In the genomic region with DNA sequence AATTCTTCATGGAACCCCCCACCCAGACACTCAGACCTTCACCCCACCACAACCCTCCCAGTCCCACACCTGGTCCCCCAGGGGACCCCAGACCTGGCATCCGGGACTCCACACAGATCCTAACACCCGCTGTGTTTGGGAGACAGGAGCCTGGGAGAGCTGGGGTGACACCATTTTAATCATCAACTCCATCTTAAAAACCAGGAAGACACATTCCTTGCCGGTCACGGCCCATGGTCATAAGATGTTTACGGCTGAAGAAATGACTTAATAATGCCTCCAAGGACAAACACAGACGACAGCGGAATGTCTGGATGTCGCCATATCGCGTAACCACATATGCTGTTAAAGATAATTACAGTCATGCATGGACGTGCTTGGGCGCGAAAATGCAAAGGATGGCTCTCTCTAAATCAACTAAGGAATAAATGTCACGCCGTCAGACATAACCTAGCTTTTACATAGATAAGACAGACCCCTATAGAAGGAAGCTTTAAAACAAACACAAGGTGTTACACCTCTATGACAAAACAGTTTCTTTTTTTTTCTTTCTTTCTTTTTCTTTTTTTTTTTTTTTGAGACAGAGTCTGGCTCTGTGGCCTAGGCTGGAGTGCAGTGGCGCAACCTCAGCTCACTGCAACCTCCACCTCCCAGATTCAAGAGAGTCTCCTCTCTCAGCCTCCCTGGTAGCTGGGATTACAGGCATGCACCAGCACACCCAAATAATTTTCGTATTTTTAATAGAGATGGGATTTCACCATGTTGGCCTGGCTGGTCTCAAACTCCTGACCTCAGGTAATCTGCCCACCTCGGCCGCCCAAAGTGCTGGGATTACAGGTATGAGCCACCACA, we compare ENCODE assay signal across 1 cellular context.
A peak's percentile ranks its signal among the peaks of the same experiment; 100 is the strongest.
TF ChIP-seq lines count a peak whose summit lies in the region.

No MANE protein-coding gene starts in this region.

TF ChIP-seq in K562, 482 proteins besides CTCF, POLR2A, EP300 and RAD21 (continued from another document):
- TF ChIP-seq, protein P1, sequence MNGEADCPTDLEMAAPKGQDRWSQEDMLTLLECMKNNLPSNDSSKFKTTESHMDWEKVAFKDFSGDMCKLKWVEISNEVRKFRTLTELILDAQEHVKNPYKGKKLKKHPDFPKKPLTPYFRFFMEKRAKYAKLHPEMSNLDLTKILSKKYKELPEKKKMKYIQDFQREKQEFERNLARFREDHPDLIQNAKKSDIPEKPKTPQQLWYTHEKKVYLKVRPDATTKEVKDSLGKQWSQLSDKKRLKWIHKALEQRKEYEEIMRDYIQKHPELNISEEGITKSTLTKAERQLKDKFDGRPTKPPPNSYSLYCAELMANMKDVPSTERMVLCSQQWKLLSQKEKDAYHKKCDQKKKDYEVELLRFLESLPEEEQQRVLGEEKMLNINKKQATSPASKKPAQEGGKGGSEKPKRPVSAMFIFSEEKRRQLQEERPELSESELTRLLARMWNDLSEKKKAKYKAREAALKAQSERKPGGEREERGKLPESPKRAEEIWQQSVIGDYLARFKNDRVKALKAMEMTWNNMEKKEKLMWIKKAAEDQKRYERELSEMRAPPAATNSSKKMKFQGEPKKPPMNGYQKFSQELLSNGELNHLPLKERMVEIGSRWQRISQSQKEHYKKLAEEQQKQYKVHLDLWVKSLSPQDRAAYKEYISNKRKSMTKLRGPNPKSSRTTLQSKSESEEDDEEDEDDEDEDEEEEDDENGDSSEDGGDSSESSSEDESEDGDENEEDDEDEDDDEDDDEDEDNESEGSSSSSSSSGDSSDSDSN (IDR thresholded peaks at IDR 0.05; ENCODE audit: borderline replicate concordance in 1 of 2, low read depth in 2 of 2, low read length in 2 of 2): no peak
- TF ChIP-seq, protein P2, sequence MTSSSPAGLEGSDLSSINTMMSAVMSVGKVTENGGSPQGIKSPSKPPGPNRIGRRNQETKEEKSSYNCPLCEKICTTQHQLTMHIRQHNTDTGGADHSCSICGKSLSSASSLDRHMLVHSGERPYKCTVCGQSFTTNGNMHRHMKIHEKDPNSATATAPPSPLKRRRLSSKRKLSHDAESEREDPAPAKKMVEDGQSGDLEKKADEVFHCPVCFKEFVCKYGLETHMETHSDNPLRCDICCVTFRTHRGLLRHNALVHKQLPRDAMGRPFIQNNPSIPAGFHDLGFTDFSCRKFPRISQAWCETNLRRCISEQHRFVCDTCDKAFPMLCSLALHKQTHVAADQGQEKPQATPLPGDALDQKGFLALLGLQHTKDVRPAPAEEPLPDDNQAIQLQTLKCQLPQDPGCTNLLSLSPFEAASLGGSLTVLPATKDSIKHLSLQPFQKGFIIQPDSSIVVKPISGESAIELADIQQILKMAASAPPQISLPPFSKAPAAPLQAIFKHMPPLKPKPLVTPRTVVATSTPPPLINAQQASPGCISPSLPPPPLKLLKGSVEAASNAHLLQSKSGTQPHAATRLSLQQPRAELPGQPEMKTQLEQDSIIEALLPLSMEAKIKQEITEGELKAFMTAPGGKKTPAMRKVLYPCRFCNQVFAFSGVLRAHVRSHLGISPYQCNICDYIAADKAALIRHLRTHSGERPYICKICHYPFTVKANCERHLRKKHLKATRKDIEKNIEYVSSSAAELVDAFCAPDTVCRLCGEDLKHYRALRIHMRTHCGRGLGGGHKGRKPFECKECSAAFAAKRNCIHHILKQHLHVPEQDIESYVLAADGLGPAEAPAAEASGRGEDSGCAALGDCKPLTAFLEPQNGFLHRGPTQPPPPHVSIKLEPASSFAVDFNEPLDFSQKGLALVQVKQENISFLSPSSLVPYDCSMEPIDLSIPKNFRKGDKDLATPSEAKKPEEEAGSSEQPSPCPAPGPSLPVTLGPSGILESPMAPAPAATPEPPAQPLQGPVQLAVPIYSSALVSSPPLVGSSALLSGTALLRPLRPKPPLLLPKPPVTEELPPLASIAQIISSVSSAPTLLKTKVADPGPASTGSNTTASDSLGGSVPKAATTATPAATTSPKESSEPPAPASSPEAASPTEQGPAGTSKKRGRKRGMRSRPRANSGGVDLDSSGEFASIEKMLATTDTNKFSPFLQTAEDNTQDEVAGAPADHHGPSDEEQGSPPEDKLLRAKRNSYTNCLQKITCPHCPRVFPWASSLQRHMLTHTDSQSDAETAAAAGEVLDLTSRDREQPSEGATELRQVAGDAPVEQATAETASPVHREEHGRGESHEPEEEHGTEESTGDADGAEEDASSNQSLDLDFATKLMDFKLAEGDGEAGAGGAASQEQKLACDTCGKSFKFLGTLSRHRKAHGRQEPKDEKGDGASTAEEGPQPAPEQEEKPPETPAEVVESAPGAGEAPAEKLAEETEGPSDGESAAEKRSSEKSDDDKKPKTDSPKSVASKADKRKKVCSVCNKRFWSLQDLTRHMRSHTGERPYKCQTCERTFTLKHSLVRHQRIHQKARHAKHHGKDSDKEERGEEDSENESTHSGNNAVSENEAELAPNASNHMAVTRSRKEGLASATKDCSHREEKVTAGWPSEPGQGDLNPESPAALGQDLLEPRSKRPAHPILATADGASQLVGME (CRISPR knock-in tag; IDR thresholded peaks at IDR 0.05): peak; percentile 93
- TF ChIP-seq PTBP1 (IDR thresholded peaks at IDR 0.05; ENCODE audit: low read depth, low read length): no peak
